25 cellular contexts compared by ENCODE assay signal in the genomic region with DNA sequence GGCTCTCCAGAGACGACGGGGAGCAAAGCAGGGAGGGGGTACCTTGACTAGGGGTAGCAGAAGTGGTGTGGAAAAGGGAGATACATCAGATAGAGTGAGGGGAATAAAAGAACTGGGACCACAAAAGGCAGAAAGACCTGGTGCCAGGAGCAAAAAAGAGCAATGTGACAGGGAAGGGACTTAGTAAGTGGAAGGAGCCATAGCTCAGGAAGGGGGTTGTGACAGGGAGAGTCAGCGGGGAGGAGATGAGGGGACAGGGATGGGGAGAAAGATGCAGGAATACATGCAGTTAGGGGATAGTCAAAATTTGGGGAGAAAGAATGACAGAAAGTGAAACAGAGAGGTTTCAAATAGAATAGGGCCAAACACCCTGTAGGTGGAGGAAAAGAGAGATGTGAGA.
"Had no signal": no experiment of that assay in that cellular context is flagged by ENCODE, and none has a peak within 500 bp of the region (broad histone marks: within the 10 kb centered on the region; RNA-seq: fewer than 3 reads in every experiment).

No MANE protein-coding gene starts in this region.

- H3K36me3 Mint-ChIP-seq: mesothelial cell of epicardium had no signal

- FAIRE-seq: colon, endometrium, islet of Langerhans, keratinocyte had no signal

- H3K27ac Mint-ChIP-seq: dendritic cell treated with granulocyte-macrophage colony-stimulating factor and Interleukin-4, amounts not matched to agents 40 ng/mL and 50 ng/mL, for 4 days; effector memory CD8-positive, alpha-beta T cell; endodermal cell; mesothelial cell of epicardium had no signal

- DNase-seq: cortex of kidney; effector CD8-positive, alpha-beta T cell; effector memory CD8-positive, alpha-beta T cell; endodermal cell; erythroblast; esophagus squamous epithelium; foreskin fibroblast; foreskin melanocyte; gastrocnemius medialis; glutamatergic neuron; head of caudate nucleus; heart right ventricle; hippocampal formation; left cardiac atrium; left lung; left ventricle myocardium superior; lower lobe of right lung; mesenchymal stem cell; mucosa of descending colon had no signal

- H3K9me3 Mint-ChIP-seq: dendritic cell treated with granulocyte-macrophage colony-stimulating factor and Interleukin-4, amounts not matched to agents 40 ng/mL and 50 ng/mL, for 4 days had no signal

- H3K4me3 Mint-ChIP-seq: dendritic cell treated with granulocyte-macrophage colony-stimulating factor and Interleukin-4, amounts not matched to agents 40 ng/mL and 50 ng/mL, for 4 days; effector memory CD8-positive, alpha-beta T cell; endodermal cell; mesothelial cell of epicardium had no signal
